23 cellular contexts compared by ENCODE assay signal in the genomic region with DNA sequence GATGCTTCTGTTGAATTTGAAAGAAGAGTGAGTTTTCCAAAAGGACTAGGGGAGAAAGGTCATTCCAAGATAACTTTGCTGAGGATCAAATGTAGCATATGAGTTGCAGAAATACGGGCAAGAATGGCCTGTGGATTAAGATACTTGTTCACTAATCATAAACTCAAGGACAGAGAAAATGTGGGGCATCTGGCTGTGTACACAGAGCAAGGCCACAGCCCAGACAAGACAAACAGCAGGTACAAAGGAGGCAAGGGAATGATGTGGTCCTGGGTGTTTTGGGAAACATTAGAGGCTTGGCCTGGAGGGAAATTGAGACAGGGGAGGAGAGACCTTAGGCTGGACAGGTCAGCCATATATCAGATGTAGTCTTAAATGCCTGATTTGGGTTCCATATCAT.
A peak's percentile ranks its signal among the peaks of the same experiment; 100 is the strongest.
DNase-seq lines count a peak whose midpoint lies in the region; ATAC-seq, FAIRE-seq and TF ChIP-seq lines count a peak whose summit lies in the region.
"Had no signal": no experiment of that assay in that cellular context is flagged by ENCODE, and none has a peak within 500 bp of the region (broad histone marks: within the 10 kb centered on the region; RNA-seq: fewer than 3 reads in every experiment).

No MANE protein-coding gene starts in this region.

- in situ Hi-C loops in mammary epithelial cell (cut with MboI; ENCODE audit: low sequenced_read_pairs in 2 of 2), result no loop called here

- no TSS peak for BruUV-seq in MCF 10A (replicated peaks; lab: Mats Ljungman, UMichigan)
- BruUV-seq in mammary epithelial cell (replicated peaks; lab: Mats Ljungman, UMichigan), result no TSS peak

- H2AK5ac ChIP-seq in mesenchymal stem cell (ENCODE audit: low read length, severe bottlenecking), result no peak overlapping the region

- 100% methylated on average over 1 of the region's 1 CpG for WGBS in mammary epithelial cell (ENCODE audit: low coverage, missing lambda C conversion rate)
- WGBS in A549 (ENCODE audit: missing lambda C conversion rate), result 39% methylated on average over 1 of the region's 1 CpG
- WGBS in esophagus muscularis mucosa, result 92% methylated on average over 1 of the region's 1 CpG
- 80% methylated on average over 1 of the region's 1 CpG for WGBS in prostate gland
- WGBS in mesenchymal stem cell, result 89% methylated on average over 1 of the region's 1 CpG

- peaks cover 10% of the 10 kb centered on the region for H3K9me3 Mint-ChIP-seq in MCF 10A (ENCODE audit: unreplicated experiment)
- H3K9me3 Mint-ChIP-seq: CD4-positive, alpha-beta memory T cell had no signal

- H2AFZ ChIP-seq in mammary epithelial cell (ENCODE audit: low read depth, low read length) (no peak overlapping the region), mesenchymal stem cell (ENCODE audit: low read depth, low read length) (no peak overlapping the region)

- no peak overlapping the region for H2BK5ac ChIP-seq in mesenchymal stem cell (ENCODE audit: low read depth, low read length, poor library complexity, severe bottlenecking)

- no peak for FAIRE-seq in A549 (lab: Jason Lieb, UNC)
- FAIRE-seq: D721Med, G401.6, GM12891, GM19239 had no signal

- H2BK12ac ChIP-seq in mesenchymal stem cell (ENCODE audit: low read length in 2 of 2), result peak overlapping the region in 1 of 2 experiments; percentile 49

- H3K4ac ChIP-seq in mesenchymal stem cell (ENCODE audit: low read depth in 1 of 2, low read length in 2 of 2), result no peak overlapping the region

- no peak overlapping the region for H3K4me3 Mint-ChIP-seq in MCF 10A (ENCODE audit: unreplicated experiment)
- H3K4me3 Mint-ChIP-seq: CD14-positive monocyte; CD4-positive, alpha-beta memory T cell; CD4-positive, CD25-positive, alpha-beta regulatory T cell; CD8-positive, alpha-beta memory T cell had no signal

- peak overlapping the region; percentile 41 for H3K27ac Mint-ChIP-seq in MCF 10A (ENCODE audit: low read depth, unreplicated experiment)
- H3K27ac Mint-ChIP-seq: CD14-positive monocyte; CD4-positive, CD25-positive, alpha-beta regulatory T cell; CD8-positive, alpha-beta memory T cell had no signal

- H3K36me3 Mint-ChIP-seq in MCF 10A (ENCODE audit: insufficient read depth, unreplicated experiment), result no peaks in the 10 kb centered on the region
- H3K36me3 Mint-ChIP-seq: CD14-positive monocyte; CD4-positive, alpha-beta memory T cell; CD4-positive, CD25-positive, alpha-beta regulatory T cell; CD8-positive, alpha-beta memory T cell had no signal

- no peak overlapping the region for H3K14ac ChIP-seq in mesenchymal stem cell (ENCODE audit: low read length in 2 of 2)

- no peak overlapping the region for H3K23ac ChIP-seq in mesenchymal stem cell (ENCODE audit: low read length in 2 of 2)

- H3K4me2 ChIP-seq in mammary epithelial cell (ENCODE audit: insufficient read depth, low read depth, low read length), result no peak overlapping the region
- H3K4me2 ChIP-seq in A549, result no peak overlapping the region
- H3K4me2 ChIP-seq in mesenchymal stem cell (ENCODE audit: low read length, poor library complexity, severe bottlenecking), result no peak overlapping the region
- H3K4me2 ChIP-seq: BLaER1 had no signal

- no peak for TF ChIP-seq EP300 in A549 (IDR thresholded peaks at IDR 0.05)
- TF ChIP-seq EP300 in esophagus muscularis mucosa (IDR thresholded peaks at IDR 0.05), result no peak

- H3K27me3 Mint-ChIP-seq in MCF 10A (ENCODE audit: insufficient read depth, unreplicated experiment), result no peaks in the 10 kb centered on the region
- H3K27me3 Mint-ChIP-seq: CD4-positive, CD25-positive, alpha-beta regulatory T cell had no signal

- H3K27ac ChIP-seq in mammary epithelial cell (ENCODE audit: insufficient read depth, low read depth, low read length) (no peak overlapping the region), A549 (peak overlapping the region; percentile 65 to 67; a peak in 4 of 6 replicates), esophagus muscularis mucosa (replicated peaks in 1 of 4) (no peak overlapping the region), prostate gland (no peak overlapping the region), mesenchymal stem cell (ENCODE audit: low read length, poor library complexity, severe bottlenecking) (no peak overlapping the region)
- H3K27ac ChIP-seq: 22Rv1, BLaER1 had no signal

- H3K4me3 ChIP-seq in mammary epithelial cell (replicated peaks in 1 of 3; ENCODE audit: insufficient read depth in 1 of 3, low read depth in 2 of 3, low read length in 3 of 3), result no peak overlapping the region
- H3K4me3 ChIP-seq in A549, result no peak overlapping the region
- no peak overlapping the region for H3K4me3 ChIP-seq in esophagus muscularis mucosa
- no peak overlapping the region for H3K4me3 ChIP-seq in prostate gland
- H3K4me3 ChIP-seq in mesenchymal stem cell (ENCODE audit: insufficient read depth in 1 of 2, low read depth in 1 of 2, low read length in 2 of 2), result no peak overlapping the region
- H3K4me3 ChIP-seq: BLaER1 had no signal

- H2BK15ac ChIP-seq in mesenchymal stem cell (ENCODE audit: low read depth, poor library complexity, severe bottlenecking), result no peak overlapping the region

- H3K36me3 ChIP-seq in mammary epithelial cell (ENCODE audit: insufficient read depth, low read length) (no peaks in the 10 kb centered on the region), esophagus muscularis mucosa (no peaks in the 10 kb centered on the region), prostate gland (no peaks in the 10 kb centered on the region), mesenchymal stem cell (ENCODE audit: control insufficient read depth in 1 of 2, insufficient read depth in 2 of 2, low read depth in 1 of 2, low read length in 2 of 2) (no peaks in the 10 kb centered on the region)
- H3K36me3 ChIP-seq: BE2C, BLaER1 had no signal

- CTCF ChIA-PET in MCF 10A (lab: Yijun Ruan, JAX), result no interaction called here
- CTCF ChIA-PET in mammary epithelial cell (lab: Charles Lee; ENCODE audit: low non-redundant PET), result no interaction called here
- CTCF ChIA-PET in A549 (lab: Yijun Ruan, JAX), result interaction anchor here (0.6 to 1.1 kb wide), 2 partner anchors 15 to 22 kb away, joined by 3 read pairs; no protein-coding TSS in a partner anchor

- no peak overlapping the region for H4K91ac ChIP-seq in mesenchymal stem cell (ENCODE audit: low read length)

- peak overlapping the region in 1 of 2 experiments; percentile 48 for H3K18ac ChIP-seq in mesenchymal stem cell (ENCODE audit: low read depth in 1 of 2, low read length in 2 of 2)

- no peaks in the 10 kb centered on the region for H3K79me1 ChIP-seq in mesenchymal stem cell (replicated peaks; ENCODE audit: low read length, poor library complexity, severe bottlenecking)

- no peak for TF ChIP-seq RAD21 in A549 (conservative IDR thresholded peaks at IDR 0.05 in 1 of 2, IDR thresholded peaks at IDR 0.05 in 1 of 2)

- peaks cover 27% of the 10 kb centered on the region for H3K4me1 Mint-ChIP-seq in MCF 10A (ENCODE audit: insufficient read depth, unreplicated experiment)
- H3K4me1 Mint-ChIP-seq: CD14-positive monocyte; CD4-positive, alpha-beta memory T cell; CD4-positive, CD25-positive, alpha-beta regulatory T cell had no signal

- intact Hi-C loops in MCF 10A (cut with micrococcal nuclease) (no loop called here), mammary epithelial cell (cut with micrococcal nuclease) (no loop called here), esophagus muscularis mucosa (cut with DNase I) (no loop called here), prostate gland (cut with DNase I) (no loop called here)

- no peaks in the 10 kb centered on the region for H4K20me1 ChIP-seq in mammary epithelial cell (ENCODE audit: insufficient read depth, low read length)
- H4K20me1 ChIP-seq: BLaER1 had no signal

- no peak overlapping the region for H4K8ac ChIP-seq in mesenchymal stem cell (ENCODE audit: low read length)

- no peak overlapping the region for H2BK120ac ChIP-seq in mesenchymal stem cell (ENCODE audit: low read depth, low read length)

- no peak overlapping the region for H3K9ac ChIP-seq in mammary epithelial cell (ENCODE audit: insufficient read depth, low read length)
- H3K9ac ChIP-seq in mesenchymal stem cell (ENCODE audit: low read length), result no peak overlapping the region
- H3K9ac ChIP-seq: BLaER1 had no signal

- peaks cover 35% of the 10 kb centered on the region for H3K4me1 ChIP-seq in mammary epithelial cell (ENCODE audit: insufficient read depth, low read length)
- peaks cover 27% of the 10 kb centered on the region for H3K4me1 ChIP-seq in A549
- peaks cover 0 to 21% (median 10%) of the 10 kb centered on the region in 4 donors for H3K4me1 ChIP-seq in esophagus muscularis mucosa
- H3K4me1 ChIP-seq in prostate gland (replicated peaks), result no peaks in the 10 kb centered on the region
- peaks cover 2% of the 10 kb centered on the region for H3K4me1 ChIP-seq in mesenchymal stem cell (ENCODE audit: control insufficient read depth, insufficient read depth, low read depth, low read length)
- H3K4me1 ChIP-seq: BE2C, BLaER1 had no signal

- H3K9me3 ChIP-seq in mammary epithelial cell (replicated peaks; ENCODE audit: insufficient read depth, low read length), result no peaks in the 10 kb centered on the region
- H3K9me3 ChIP-seq in A549, result no peaks in the 10 kb centered on the region
- H3K9me3 ChIP-seq in esophagus muscularis mucosa, result no peaks in the 10 kb centered on the region
- H3K9me3 ChIP-seq in prostate gland, result no peaks in the 10 kb centered on the region
- no peaks in the 10 kb centered on the region for H3K9me3 ChIP-seq in mesenchymal stem cell (ENCODE audit: control insufficient read depth, low read length)
- H3K9me3 ChIP-seq: BE2C had no signal

- no peak for ATAC-seq in A549

- dilution Hi-C loops in mammary epithelial cell (cut with HindIII; ENCODE audit: low sequenced_read_pairs), result no loop called here

- no peaks in the 10 kb centered on the region for H3K79me2 ChIP-seq in mammary epithelial cell (ENCODE audit: insufficient read depth, low read length)

- no peak for TF ChIP-seq CTCF in MCF 10A (IDR thresholded peaks at IDR 0.05; ENCODE audit: unreplicated experiment)
- no peak for TF ChIP-seq CTCF in mammary epithelial cell (conservative IDR thresholded peaks at IDR 0.05 in 1 of 2, IDR thresholded peaks at IDR 0.05 in 1 of 2; ENCODE audit: extremely low read depth in 1 of 2, insufficient read depth in 1 of 2, low read depth in 1 of 2, low read length in 2 of 2)
- TF ChIP-seq CTCF in A549 (IDR thresholded peaks at IDR 0.05), result no peak
- no peak for TF ChIP-seq CTCF in esophagus muscularis mucosa (IDR thresholded peaks at IDR 0.05)
- TF ChIP-seq CTCF in prostate gland (IDR thresholded peaks at IDR 0.05), result no peak

- POLR2A ChIA-PET in MCF 10A (lab: Yijun Ruan, JAX) (no interaction called here), A549 (lab: Yijun Ruan, JAX) (no interaction called here)

- H3K27me3 ChIP-seq in mammary epithelial cell (ENCODE audit: insufficient read depth, low read length), result no peaks in the 10 kb centered on the region
- H3K27me3 ChIP-seq in esophagus muscularis mucosa, result no peaks in the 10 kb centered on the region
- no peaks in the 10 kb centered on the region for H3K27me3 ChIP-seq in prostate gland (replicated peaks; ENCODE audit: insufficient read depth)
- no peaks in the 10 kb centered on the region for H3K27me3 ChIP-seq in mesenchymal stem cell (ENCODE audit: control insufficient read depth in 1 of 2, insufficient read depth in 1 of 2, low read length in 2 of 2)
- H3K27me3 ChIP-seq: BE2C, BLaER1 had no signal

- DNase-seq in MCF 10A (ENCODE audit: unreplicated experiment), result no peak
- no peak for DNase-seq in mammary epithelial cell
- DNase-seq in A549 (ENCODE audit: low read depth in 1 of 2, low spot score in 1 of 2), result no peak
- peak; percentile 57 for DNase-seq in esophagus muscularis mucosa (ENCODE audit: extremely low spot score)
- no peak for DNase-seq in prostate gland (ENCODE audit: low spot score)
- no peak for DNase-seq in mesenchymal stem cell
- DNase-seq: ACHN; BE2C; C1 segment of cervical spinal cord; Calu3; CD4-positive, alpha-beta memory T cell; CD4-positive, CD25-positive, alpha-beta regulatory T cell; CD8-positive, alpha-beta memory T cell; COR-L47; DMS79 treated with DMSO at 0.1 percent for 48 hours; GF-D8 had no signal

- no peak for TF ChIP-seq POLR2A in A549 (IDR thresholded peaks at IDR 0.05; ENCODE audit: low read length)
- TF ChIP-seq POLR2A in esophagus muscularis mucosa (IDR thresholded peaks at IDR 0.05; ENCODE audit: low read depth), result no peak
- no peak for TF ChIP-seq POLR2A in prostate gland (IDR thresholded peaks at IDR 0.05)

Comparison
In these comparisons a context has a peak if more than half of its experiments do, and no peak if none do; other contexts are left out.
1. H3K27ac ChIP-seq: peak in A549 (2 of 2); none in mammary epithelial cell (single experiment), esophagus muscularis mucosa (0 of 4), prostate gland (0 of 2) and mesenchymal stem cell (single experiment).